ENCODE assay signal across 8 cellular contexts in the genomic region with DNA sequence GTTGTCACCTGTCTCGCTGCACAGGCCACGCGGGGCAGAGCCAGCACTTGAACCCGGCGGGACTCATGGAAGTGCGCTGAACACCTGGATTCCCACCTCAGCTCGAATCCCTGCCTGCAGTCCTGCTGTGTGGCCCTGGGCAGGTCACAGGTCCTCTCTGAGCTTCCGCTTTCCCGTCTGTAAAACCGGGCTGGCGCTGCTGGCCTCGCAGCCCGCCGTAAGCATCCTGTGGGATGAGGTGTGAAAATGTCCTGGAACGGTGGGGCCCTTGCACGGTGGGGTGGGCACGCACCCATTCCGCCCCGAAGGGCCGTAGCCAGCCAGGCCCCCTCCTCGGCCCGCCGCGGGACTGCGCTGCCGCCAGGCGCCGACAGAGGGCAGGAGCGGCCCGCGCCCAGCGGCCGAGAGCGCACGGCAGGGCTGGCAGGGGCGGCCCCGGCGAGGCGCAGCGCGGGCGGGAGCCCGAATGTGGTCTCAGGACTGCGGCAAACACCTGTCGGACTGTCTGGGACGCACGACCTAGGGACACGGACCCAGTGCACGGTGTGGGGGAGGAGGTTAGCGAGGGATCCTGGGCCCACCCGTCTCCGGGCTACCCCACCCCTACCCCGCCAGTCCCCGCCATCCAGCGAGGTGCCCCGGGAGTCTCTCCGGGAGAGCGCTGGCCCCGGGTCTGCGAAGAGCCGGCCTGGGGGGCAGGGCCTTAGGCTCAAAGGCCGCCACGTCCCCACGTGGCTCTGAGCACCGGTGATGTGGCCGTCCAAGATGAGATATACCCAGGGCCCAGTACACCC. TPM values are rescaled to one million over a fixed set of nuclear protein-coding genes. Genes with fewer than 3 reads are reported as not detected.
DNase-seq lines count a peak whose midpoint lies in the region; ATAC-seq and TF ChIP-seq lines count a peak whose summit lies in the region.

No MANE protein-coding gene starts in this region.

- H3K9me2 ChIP-seq in PC-9 (ENCODE audit: insufficient read depth): no peaks in the 10 kb centered on the region

- H3F3A ChIP-seq in PC-9 (ENCODE audit: insufficient read depth, low read depth): peaks cover 24% of the 10 kb centered on the region

- no peaks in the 10 kb centered on the region for H3K79me2 ChIP-seq in PC-9 (ENCODE audit: low read depth)

- H2AFZ ChIP-seq in PC-9: no peak overlapping the region

- peak; percentile 66 for ATAC-seq in HG03039 (IDR thresholded peaks at IDR 0.05; ENCODE audit: unreplicated experiment)

- H4K20me1 ChIP-seq in PC-9 (ENCODE audit: insufficient read depth): no peaks in the 10 kb centered on the region

- peak overlapping the region; percentile 65 for H3K4me2 ChIP-seq in PC-9

- H3K9me3 ChIP-seq in PC-9 (ENCODE audit: insufficient read depth, low read depth): no peaks in the 10 kb centered on the region

- no peaks in the 10 kb centered on the region for H3K36me3 ChIP-seq in PC-9 (ENCODE audit: low read depth)

- no TSS peak for BruUV-seq in PC-9 (replicated peaks; lab: Mats Ljungman, UMichigan)

- intact Hi-C loops in PC-9 (cut with micrococcal nuclease; ENCODE audit: unreplicated experiment) (loop anchor here (10.0 kb wide), 1 partner anchor 332 kb away; no protein-coding TSS in a partner anchor), head of caudate nucleus (cut with DNase I) (loop anchor here (5.0 kb wide), 2 partner anchors 71 to 181 kb away; no protein-coding TSS in a partner anchor)

- DNase-seq in NCI-H1436 (lab: John Stamatoyannopoulos, UW) (peak; percentile 26), NCI-H1436 treated with DMSO at 0.1 percent for 48 hours (lab: John Stamatoyannopoulos, UW) (no peak), PC-9 (peak in 1 of 2 experiments; percentile 76), activated gamma-delta T cell (lab: John Stamatoyannopoulos, UW) (peak; percentile 25), head of caudate nucleus (peak in 34 of 42 donors; percentile 9 to 75 (median 45)), putamen (ENCODE audit: low spot score) (peak; percentile 12), NCI-H446 treated with DMSO at 0.1 percent for 48 hours (lab: John Stamatoyannopoulos, UW) (no peak)

- CTCF ChIA-PET in PC-9 (lab: Charles Lee): interaction anchor here (0.6 to 1.4 kb wide), 3 partner anchors 158 to 182 kb away, joined by 3 to 6 read pairs (median 4); no protein-coding TSS in a partner anchor

- H3K27me3 ChIP-seq in PC-9 (ENCODE audit: insufficient read depth, low read depth): no peaks in the 10 kb centered on the region

- H3K4me1 ChIP-seq in PC-9 (replicated peaks; ENCODE audit: insufficient read depth): peaks cover 55% of the 10 kb centered on the region

- POLR2A ChIA-PET in PC-9 (lab: Charles Lee; ENCODE audit: unreplicated experiment): no interaction called here

- H3K4me3 ChIP-seq in PC-9: peak overlapping the region; percentile 20; the same call in 1 of the 2 replicates

- peak; percentile 76 for TF ChIP-seq CTCF in PC-9 (conservative IDR thresholded peaks at IDR 0.05)

- no peak overlapping the region for H3K27ac ChIP-seq in PC-9

RNA-seq across cellular contexts. Expression of a gene that starts 40.4 kb away (rescaled TPM):
- not detected in 2 replicates for total RNA-seq in PC-9 (2021)

Comparison
In these comparisons a context has a peak if more than half of its experiments do, and no peak if none do; other contexts are left out.
1. DNase-seq: peak in NCI-H1436 (single experiment), activated gamma-delta T cell (single experiment), head of caudate nucleus (34 of 42) and putamen (single experiment); none in NCI-H1436 treated with DMSO at 0.1 percent for 48 hours (single experiment) and NCI-H446 treated with DMSO at 0.1 percent for 48 hours (single experiment).